ENCODE assay signal across 13 cellular contexts in the genomic region with DNA sequence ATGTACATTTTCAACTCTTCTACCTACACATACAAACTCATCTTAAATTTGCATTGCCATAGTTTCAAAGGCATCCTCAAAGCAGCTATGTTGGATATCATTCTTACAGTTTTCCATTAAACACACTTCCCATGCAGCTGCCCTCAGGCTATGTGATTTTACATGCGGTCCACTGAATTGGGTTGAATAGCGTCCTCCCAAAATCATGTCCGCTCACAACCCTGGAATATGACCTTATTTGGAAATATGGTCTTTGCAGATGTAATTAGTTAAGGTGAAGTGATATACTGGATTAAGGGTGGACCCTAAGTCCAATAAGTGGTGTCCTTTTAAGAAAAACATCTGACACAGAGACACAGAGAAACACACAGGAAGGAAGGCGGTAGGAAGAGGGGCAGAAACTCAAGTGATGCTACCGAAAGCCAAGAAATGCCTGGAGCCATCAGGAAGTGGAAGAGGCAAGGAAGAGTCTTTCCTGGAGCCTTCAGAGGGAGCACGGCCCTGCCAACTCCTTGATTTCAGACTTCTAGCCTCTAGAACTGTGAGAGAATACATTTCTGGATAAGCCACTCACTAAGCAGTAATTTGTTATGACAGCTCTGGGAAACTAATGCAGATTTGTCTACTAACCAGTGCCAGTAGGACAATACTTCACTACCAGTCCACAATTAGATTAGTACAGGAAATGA. TPM values are rescaled to one million over a fixed set of nuclear protein-coding genes. Genes with fewer than 3 reads are reported as not detected.
A peak's percentile ranks its signal among the peaks of the same experiment; 100 is the strongest.
DNase-seq lines count a peak whose midpoint lies in the region; ATAC-seq and TF ChIP-seq lines count a peak whose summit lies in the region.
"Had no signal": no experiment of that assay in that cellular context is flagged by ENCODE, and none has a peak within 500 bp of the region (broad histone marks: within the 10 kb centered on the region; RNA-seq: fewer than 3 reads in every experiment).

No MANE protein-coding gene starts in this region.

- WGBS in lung, 2 donors, result 61 to 79% methylated on average over 6 of the region's 6 CpGs
- 53 to 54% methylated on average over 6 of the region's 6 CpGs for WGBS in upper lobe of left lung, 2 donors

- H3K27me3 ChIP-seq in MG63 (no peaks in the 10 kb centered on the region), lung (ENCODE audit: control insufficient read depth, insufficient read depth) (no peaks in the 10 kb centered on the region), upper lobe of left lung (no peaks in the 10 kb centered on the region)
- H3K27me3 ChIP-seq: neutrophil had no signal

- TF ChIP-seq POLR2A in upper lobe of left lung (IDR thresholded peaks at IDR 0.05), result no peak

- peaks cover 6 to 17% of the 10 kb centered on the region in 2 donors for H3K4me1 ChIP-seq in lung (ENCODE audit: control insufficient read depth in 2 of 2, insufficient read depth in 2 of 2, low read length in 2 of 2)
- peaks cover 16 to 47% (median 30%) of the 10 kb centered on the region in 4 donors for H3K4me1 ChIP-seq in upper lobe of left lung

- TF ChIP-seq CTCF in choroid plexus epithelial cell (conservative IDR thresholded peaks at IDR 0.05; ENCODE audit: low read depth, low read length) (no peak), lung (IDR thresholded peaks at IDR 0.05; ENCODE audit: control extremely low read depth, extremely low read depth) (no peak), upper lobe of left lung (IDR thresholded peaks at IDR 0.05) (no peak)

- peak; percentile 64 for DNase-seq in MG63
- DNase-seq in choroid plexus epithelial cell (ENCODE audit: low read depth), result no peak
- no peak for DNase-seq in lung (ENCODE audit: low spot score)
- DNase-seq in upper lobe of left lung, result no peak
- no peak for DNase-seq in pons (ENCODE audit: low spot score)
- DNase-seq in T-helper 9 cell, result no peak
- no peak for DNase-seq in AG08395 (ENCODE audit: low spot score)
- DNase-seq: activated CD4-positive, CD25-positive, alpha-beta regulatory T cell treated with anti-CD3 and anti-CD28 coated beads, Interleukin-2, amount 50 U/mL, for 72 hours; activated T-cell treated with anti-CD3 and anti-CD28 coated beads, Interleukin-2, amount 50 U/mL, for 72 hours; NCI-H1092; NCI-H774; substantia nigra had no signal

- ATAC-seq in lung (ENCODE audit: insufficient read depth, low FRiP score), result no peak
- peak in 1 of 2 donors; percentile 11 for ATAC-seq in upper lobe of left lung (ENCODE audit: low FRiP score in 2 of 2)
- ATAC-seq: activated T-cell treated with anti-CD3 and anti-CD28 coated beads, Interleukin-2, amount 50 U/mL, for 72 hours had no signal

- no peaks in the 10 kb centered on the region; the same call in 1 of the 2 replicates for H3K36me3 ChIP-seq in MG63
- no peaks in the 10 kb centered on the region for H3K36me3 ChIP-seq in lung (ENCODE audit: control insufficient read depth in 2 of 2, insufficient read depth in 2 of 2, low read length in 2 of 2)
- no peaks in the 10 kb centered on the region for H3K36me3 ChIP-seq in upper lobe of left lung
- H3K36me3 ChIP-seq: neutrophil had no signal

- H3K9me3 ChIP-seq in MG63 (no peaks in the 10 kb centered on the region), lung (ENCODE audit: control insufficient read depth in 2 of 2, insufficient read depth in 1 of 2, low read length in 1 of 2) (no peaks in the 10 kb centered on the region), upper lobe of left lung (no peaks in the 10 kb centered on the region)
- H3K9me3 ChIP-seq: neutrophil had no signal

- no peak for TF ChIP-seq EP300 in upper lobe of left lung (IDR thresholded peaks at IDR 0.05)

- H3K27ac ChIP-seq in lung (ENCODE audit: low read depth in 1 of 2, low read length in 1 of 2) (peak overlapping the region; percentile 67 to 92), upper lobe of left lung (peak overlapping the region in 3 of 4 donors; percentile 7 to 31 (median 23))
- H3K27ac ChIP-seq: neutrophil had no signal

- H3K4me3 ChIP-seq in MG63 (peak overlapping the region; percentile 9), choroid plexus epithelial cell (ENCODE audit: low read depth, low read length) (peak overlapping the region; percentile 22), lung (no peak overlapping the region), upper lobe of left lung (peak overlapping the region in 1 of 4 donors; percentile 11)

RNA-seq across cellular contexts. Expression of a gene that starts 42.6 kb away (rescaled TPM):
- total RNA-seq in MG63 (2014; rRNA removed; shearing (Covaris generic); ENCODE audit: low replicate concordance), result 1.3 and 8.7 TPM in 2 replicates
- 10 to 100 TPM; 46.4 to 53.7 TPM for total RNA-seq in lung
- polyA plus RNA-seq in lung, result 10 to 100 TPM in 1 of 2 donors, 1 to 10 TPM in 1; 5.2 to 14.4 TPM
- 10 to 100 TPM; 37.3 to 80.2 (median 56.6) TPM for total RNA-seq in upper lobe of left lung
